Comparison of ENCODE assay signal across 35 cellular contexts in the genomic region with DNA sequence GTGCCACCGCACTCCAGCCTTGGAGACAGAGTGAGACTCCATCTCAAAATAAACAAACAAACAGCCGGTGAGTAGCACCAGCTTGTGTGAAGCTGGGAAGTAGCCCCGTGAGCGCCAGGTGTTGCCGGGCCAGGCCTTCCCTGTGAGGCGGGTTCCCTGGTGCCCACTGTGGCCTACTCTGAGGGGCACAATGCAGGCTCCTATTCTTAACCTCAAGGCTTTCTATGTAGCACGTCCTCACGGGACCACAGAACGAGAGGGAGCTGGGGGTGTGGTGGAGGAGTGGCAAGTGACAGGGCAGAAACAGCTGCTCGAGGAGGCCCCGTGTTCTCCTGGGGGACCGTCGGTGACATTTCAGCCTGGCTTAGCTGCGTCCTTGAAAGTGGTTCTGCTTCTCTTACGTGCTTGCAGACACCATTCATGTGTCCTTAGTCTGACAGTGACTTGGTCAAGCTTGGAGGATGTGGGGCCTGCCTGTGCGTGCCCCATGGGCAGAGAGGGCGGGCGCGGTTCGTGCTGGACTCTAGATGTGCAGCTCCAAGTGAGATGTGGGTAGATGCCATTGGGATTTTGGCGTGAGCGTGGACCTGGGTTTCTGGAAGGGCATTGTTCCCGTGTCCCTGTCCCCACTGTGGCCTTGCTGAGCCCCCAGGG.
DNase-seq lines count a peak whose midpoint lies in the region; ATAC-seq and TF ChIP-seq lines count a peak whose summit lies in the region.
"Had no signal": no experiment of that assay in that cellular context is flagged by ENCODE, and none has a peak within 500 bp of the region (broad histone marks: within the 10 kb centered on the region; RNA-seq: fewer than 3 reads in every experiment).

No MANE protein-coding gene starts in this region.

- H3K23ac ChIP-seq in mesenchymal stem cell (ENCODE audit: low read length in 2 of 2), result no peak overlapping the region

- H4K91ac ChIP-seq in mesenchymal stem cell (ENCODE audit: low read length), result peak overlapping the region; percentile 80

- no peak overlapping the region for H2BK5ac ChIP-seq in mesenchymal stem cell (ENCODE audit: low read depth, low read length, poor library complexity, severe bottlenecking)

- H3K79me1 ChIP-seq in mesenchymal stem cell (replicated peaks; ENCODE audit: low read length, poor library complexity, severe bottlenecking), result peaks cover 30% of the 10 kb centered on the region

- no peak for TF ChIP-seq POLR2A in Peyer's patch (IDR thresholded peaks at IDR 0.05)

- H3K4me1 Mint-ChIP-seq in stimulated activated naive B cell treated with anti-CD40 and anti-IgM and Interleukin-4, amounts not matched to agents 10 μg/mL and 1 μg/mL and 100 μg/mL, for 72 hours, result peaks cover 13 to 30% of the 10 kb centered on the region in 2 donors
- peaks cover 12% of the 10 kb centered on the region for H3K4me1 Mint-ChIP-seq in activated CD4-positive, alpha-beta memory T cell treated with anti-CD3 and anti-CD28 coated beads for 36 hours (ENCODE audit: low read depth)
- H3K4me1 Mint-ChIP-seq in activated CD4-positive, alpha-beta T cell treated with anti-CD3 and anti-CD28 coated beads, Interleukin-2, amount 10 ng/mL, durations not matched to agents 24 days and 14 days, result peaks cover 5% of the 10 kb centered on the region

- no peak overlapping the region for H3K4me3 Mint-ChIP-seq in stimulated activated naive B cell treated with anti-CD40 and anti-IgM and Interleukin-4, amounts not matched to agents 10 μg/mL and 1 μg/mL and 100 μg/mL, for 72 hours
- H3K4me3 Mint-ChIP-seq in activated CD4-positive, alpha-beta memory T cell treated with anti-CD3 and anti-CD28 coated beads for 36 hours, result no peak overlapping the region
- H3K4me3 Mint-ChIP-seq in activated CD4-positive, alpha-beta T cell treated with anti-CD3 and anti-CD28 coated beads, Interleukin-2, amount 10 ng/mL, durations not matched to agents 24 days and 14 days, result no peak overlapping the region
- H3K4me3 Mint-ChIP-seq: activated CD4-positive, alpha-beta T cell treated with anti-CD3 and anti-CD28 coated beads for 36 hours; CD4-positive, alpha-beta memory T cell; stimulated activated naive CD8-positive, alpha-beta T cell treated with anti-CD3 and anti-CD28 coated beads, Interleukin-15, Interleukin-2, amounts not matched to agents 100 ng/mL and 50 ng/mL, for 24 hours had no signal

- H3K4me1 ChIP-seq in Peyer's patch (no peaks in the 10 kb centered on the region), mesenchymal stem cell (ENCODE audit: control insufficient read depth, insufficient read depth, low read depth, low read length) (peaks cover 45% of the 10 kb centered on the region)
- H3K4me1 ChIP-seq: ascending aorta, psoas muscle had no signal

- H3K27ac ChIP-seq in Peyer's patch (no peak overlapping the region), mesenchymal stem cell (ENCODE audit: low read length, poor library complexity, severe bottlenecking) (no peak overlapping the region)
- H3K27ac ChIP-seq: ascending aorta, cardiac muscle cell, esophagus muscularis mucosa, heart left ventricle, left lung, psoas muscle, skin epidermis, tibial artery had no signal

- no peak overlapping the region for H2BK120ac ChIP-seq in mesenchymal stem cell (ENCODE audit: low read depth, low read length)

- peaks cover 0 to 2% of the 10 kb centered on the region in 2 donors for H3K9me3 Mint-ChIP-seq in stimulated activated naive B cell treated with anti-CD40 and anti-IgM and Interleukin-4, amounts not matched to agents 10 μg/mL and 1 μg/mL and 100 μg/mL, for 72 hours
- H3K9me3 Mint-ChIP-seq in activated CD4-positive, alpha-beta memory T cell treated with anti-CD3 and anti-CD28 coated beads for 36 hours, result no peaks in the 10 kb centered on the region
- no peaks in the 10 kb centered on the region for H3K9me3 Mint-ChIP-seq in activated CD4-positive, alpha-beta T cell treated with anti-CD3 and anti-CD28 coated beads, Interleukin-2, amount 10 ng/mL, durations not matched to agents 24 days and 14 days
- H3K9me3 Mint-ChIP-seq: activated T-helper 2 cell treated with anti-CD3 and anti-CD28 coated beads, Interferon-gamma antibody, Interleukin-2, Interleukin-4, amounts not matched to agents 10 μg/mL and 5 μg/mL and 100 μg/mL, durations not matched to agents 14 hours and 24 hours and 36 hours; CD4-positive, alpha-beta memory T cell; stimulated activated naive CD8-positive, alpha-beta T cell treated with anti-CD3 and anti-CD28 coated beads, Interleukin-15, Interleukin-2, amounts not matched to agents 100 ng/mL and 50 ng/mL, for 24 hours had no signal

- no peak overlapping the region for H2AFZ ChIP-seq in mesenchymal stem cell (ENCODE audit: low read depth, low read length)

- H3K4me3 ChIP-seq in Peyer's patch (no peak overlapping the region), mesenchymal stem cell (ENCODE audit: insufficient read depth in 1 of 2, low read depth in 1 of 2, low read length in 2 of 2) (no peak overlapping the region)
- H3K4me3 ChIP-seq: A549, ascending aorta, cardiac muscle cell, esophagus muscularis mucosa, heart left ventricle, K562, left lung, psoas muscle, skin epidermis, tibial artery had no signal

- H3K4ac ChIP-seq in mesenchymal stem cell (ENCODE audit: low read depth in 1 of 2, low read length in 2 of 2), result peak overlapping the region in 1 of 2 experiments; percentile 6

- no peak overlapping the region for H3K27ac Mint-ChIP-seq in stimulated activated naive B cell treated with anti-CD40 and anti-IgM and Interleukin-4, amounts not matched to agents 10 μg/mL and 1 μg/mL and 100 μg/mL, for 72 hours
- H3K27ac Mint-ChIP-seq in activated CD4-positive, alpha-beta memory T cell treated with anti-CD3 and anti-CD28 coated beads for 36 hours, result no peak overlapping the region
- no peak overlapping the region for H3K27ac Mint-ChIP-seq in activated CD4-positive, alpha-beta T cell treated with anti-CD3 and anti-CD28 coated beads, Interleukin-2, amount 10 ng/mL, durations not matched to agents 24 days and 14 days
- H3K27ac Mint-ChIP-seq: activated CD4-positive, alpha-beta T cell treated with anti-CD3 and anti-CD28 coated beads for 36 hours; activated T-helper 2 cell treated with anti-CD3 and anti-CD28 coated beads, Interferon-gamma antibody, Interleukin-2, Interleukin-4, amounts not matched to agents 10 μg/mL and 5 μg/mL and 100 μg/mL, durations not matched to agents 14 hours and 24 hours and 36 hours; stimulated activated naive CD8-positive, alpha-beta T cell treated with anti-CD3 and anti-CD28 coated beads, Interleukin-15, Interleukin-2, amounts not matched to agents 100 ng/mL and 50 ng/mL, for 24 hours had no signal

- H2BK12ac ChIP-seq in mesenchymal stem cell (ENCODE audit: low read length in 2 of 2), result peak overlapping the region; percentile 14 to 29

- intact Hi-C loops in cardiac septum (cut with DNase I) (no loop called here), left ventricle myocardium superior (cut with micrococcal nuclease) (no loop called here)
- intact Hi-C loops in activated CD4-positive, alpha-beta memory T cell treated with anti-CD3 and anti-CD28 coated beads for 36 hours (cut with micrococcal nuclease), result no loop called here
- intact Hi-C loops in activated CD4-positive, alpha-beta T cell treated with anti-CD3 and anti-CD28 coated beads, Interleukin-2, amount 10 ng/mL, durations not matched to agents 24 days and 14 days (cut with micrococcal nuclease), result no loop called here

- H3K9me3 ChIP-seq in Peyer's patch (no peaks in the 10 kb centered on the region), mesenchymal stem cell (ENCODE audit: control insufficient read depth, low read length) (no peaks in the 10 kb centered on the region)
- H3K9me3 ChIP-seq: A549, ascending aorta, esophagus muscularis mucosa, heart left ventricle, left lung, psoas muscle, tibial artery had no signal

- no peak overlapping the region for H3K4me2 ChIP-seq in mesenchymal stem cell (ENCODE audit: low read length, poor library complexity, severe bottlenecking)
- H3K4me2 ChIP-seq: A549 had no signal

- no peak for ATAC-seq in left ventricle myocardium superior
- ATAC-seq in stimulated activated naive B cell treated with anti-CD40 and anti-IgM and Interleukin-4, amounts not matched to agents 10 μg/mL and 1 μg/mL and 100 μg/mL, for 72 hours (replicated peaks), result peak; percentile 59 to 62
- ATAC-seq: A549; activated CD4-positive, alpha-beta T cell treated with anti-CD3 and anti-CD28 coated beads for 36 hours; HCT116; heart left ventricle; K562; left lung had no signal

- WGBS in mesenchymal stem cell, result 92% methylated on average over 22 of the region's 23 CpGs

- H3K9ac ChIP-seq in mesenchymal stem cell (ENCODE audit: low read length), result no peak overlapping the region

- POLR2A ChIA-PET in activated CD4-positive, alpha-beta memory T cell treated with anti-CD3 and anti-CD28 coated beads for 36 hours (lab: Charles Lee), result no interaction called here

- no peak for TF ChIP-seq CTCF in Peyer's patch (IDR thresholded peaks at IDR 0.05)

- H3K36me3 ChIP-seq in Peyer's patch (no peaks in the 10 kb centered on the region), mesenchymal stem cell (ENCODE audit: control insufficient read depth in 1 of 2, insufficient read depth in 2 of 2, low read depth in 1 of 2, low read length in 2 of 2) (peaks cover 4 to 12% of the 10 kb centered on the region in 2 experiments)
- H3K36me3 ChIP-seq: ascending aorta, cardiac muscle cell, heart left ventricle, left lung had no signal

- H3K14ac ChIP-seq in mesenchymal stem cell (ENCODE audit: low read length in 2 of 2), result peak overlapping the region in 1 of 2 experiments; percentile 71

- no peaks in the 10 kb centered on the region for H3K27me3 Mint-ChIP-seq in stimulated activated naive B cell treated with anti-CD40 and anti-IgM and Interleukin-4, amounts not matched to agents 10 μg/mL and 1 μg/mL and 100 μg/mL, for 72 hours
- no peaks in the 10 kb centered on the region for H3K27me3 Mint-ChIP-seq in activated CD4-positive, alpha-beta memory T cell treated with anti-CD3 and anti-CD28 coated beads for 36 hours
- H3K27me3 Mint-ChIP-seq in activated CD4-positive, alpha-beta T cell treated with anti-CD3 and anti-CD28 coated beads, Interleukin-2, amount 10 ng/mL, durations not matched to agents 24 days and 14 days, result no peaks in the 10 kb centered on the region
- H3K27me3 Mint-ChIP-seq: activated CD4-positive, alpha-beta T cell treated with anti-CD3 and anti-CD28 coated beads for 36 hours; CD4-positive, alpha-beta memory T cell; stimulated activated naive CD8-positive, alpha-beta T cell treated with anti-CD3 and anti-CD28 coated beads, Interleukin-15, Interleukin-2, amounts not matched to agents 100 ng/mL and 50 ng/mL, for 24 hours had no signal

- H3K27me3 ChIP-seq in Peyer's patch (no peaks in the 10 kb centered on the region), mesenchymal stem cell (ENCODE audit: control insufficient read depth in 1 of 2, insufficient read depth in 1 of 2, low read length in 2 of 2) (no peaks in the 10 kb centered on the region)
- H3K27me3 ChIP-seq: ascending aorta, cardiac muscle cell, esophagus muscularis mucosa, heart left ventricle, left lung, tibial artery had no signal

- H3K36me3 Mint-ChIP-seq in stimulated activated naive B cell treated with anti-CD40 and anti-IgM and Interleukin-4, amounts not matched to agents 10 μg/mL and 1 μg/mL and 100 μg/mL, for 72 hours, result peaks cover 19 to 22% of the 10 kb centered on the region in 2 donors
- H3K36me3 Mint-ChIP-seq in activated CD4-positive, alpha-beta memory T cell treated with anti-CD3 and anti-CD28 coated beads for 36 hours, result peaks cover 3% of the 10 kb centered on the region
- H3K36me3 Mint-ChIP-seq in activated CD4-positive, alpha-beta T cell treated with anti-CD3 and anti-CD28 coated beads, Interleukin-2, amount 10 ng/mL, durations not matched to agents 24 days and 14 days (ENCODE audit: low read depth), result peaks cover 4% of the 10 kb centered on the region

- CTCF ChIA-PET in activated CD4-positive, alpha-beta memory T cell treated with anti-CD3 and anti-CD28 coated beads for 36 hours (lab: Charles Lee), result no interaction called here

- peak overlapping the region; percentile 26 to 61 for H3K18ac ChIP-seq in mesenchymal stem cell (ENCODE audit: low read depth in 1 of 2, low read length in 2 of 2)

- peak overlapping the region; percentile 77 for H2BK15ac ChIP-seq in mesenchymal stem cell (ENCODE audit: low read depth, poor library complexity, severe bottlenecking)

- H2AK5ac ChIP-seq in mesenchymal stem cell (ENCODE audit: low read length, severe bottlenecking), result peak overlapping the region; percentile 70

- peak overlapping the region; percentile 20 for H4K8ac ChIP-seq in mesenchymal stem cell (ENCODE audit: low read length)

- DNase-seq in cardiac septum (ENCODE audit: low spot score) (peak; percentile 74), left ventricle myocardium superior (no peak), Peyer's patch (peak in 2 of 3 donors; percentile 25 to 39), mesenchymal stem cell (peak; percentile 8), globus pallidus (ENCODE audit: low spot score) (no peak)
- DNase-seq in stimulated activated naive B cell treated with anti-CD40 and anti-IgM and Interleukin-4, amounts not matched to agents 10 μg/mL and 1 μg/mL and 100 μg/mL, for 72 hours, result no peak
- DNase-seq in activated CD4-positive, alpha-beta memory T cell treated with anti-CD3 and anti-CD28 coated beads for 36 hours, result no peak
- no peak for DNase-seq in activated CD4-positive, alpha-beta T cell treated with anti-CD3 and anti-CD28 coated beads, Interleukin-2, amount 10 ng/mL, durations not matched to agents 24 days and 14 days
- DNase-seq: activated T-cell treated with anti-CD3 and anti-CD28 coated beads for 4 hours; CD4-positive, alpha-beta memory T cell; DND-41; foreskin fibroblast; islet precursor cell; NCI-H1105; NCI-H187; NCI-H2227 treated with DMSO at 0.1 percent for 48 hours; NCI-H526; nucleus accumbens; SIG-M5; SW 1271; T-helper 9 cell had no signal

Comparison
In these comparisons a context has a peak if more than half of its experiments do, and no peak if none do; other contexts are left out.
1. DNase-seq: peak in cardiac septum (single experiment), Peyer's patch (2 of 3) and mesenchymal stem cell (single experiment); none in left ventricle myocardium superior (single experiment), stimulated activated naive B cell treated with anti-CD40 and anti-IgM and Interleukin-4, amounts not matched to agents 10 μg/mL and 1 μg/mL and 100 μg/mL, for 72 hours (single experiment), activated CD4-positive, alpha-beta memory T cell treated with anti-CD3 and anti-CD28 coated beads for 36 hours (single experiment), activated CD4-positive, alpha-beta T cell treated with anti-CD3 and anti-CD28 coated beads, Interleukin-2, amount 10 ng/mL, durations not matched to agents 24 days and 14 days (single experiment) and globus pallidus (single experiment).